In the genomic region with DNA sequence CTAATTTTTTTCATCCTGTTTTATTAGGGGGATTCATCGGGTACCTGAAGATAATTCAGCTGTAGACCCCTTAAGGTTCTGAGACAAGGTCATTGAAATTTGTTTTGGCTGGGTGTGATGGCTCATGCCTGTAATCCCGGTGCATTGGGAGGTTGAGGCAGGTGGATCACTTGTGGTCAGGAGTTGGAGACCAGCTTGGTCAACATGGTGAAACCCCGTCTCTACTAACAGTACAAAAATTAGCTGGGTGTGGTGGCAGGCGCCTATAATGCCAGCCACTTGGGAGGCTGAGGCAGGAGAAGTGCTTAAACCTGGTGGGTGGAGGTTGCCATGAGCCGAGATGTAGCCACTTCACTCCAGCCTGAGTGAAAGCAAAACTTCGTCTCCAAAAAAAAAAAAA, we compare ENCODE assay signal across 13 cellular contexts. TPM values are rescaled to one million over a fixed set of nuclear protein-coding genes. Genes with fewer than 3 reads are reported as not detected.
DNase-seq lines count a peak whose midpoint lies in the region; ATAC-seq, FAIRE-seq and TF ChIP-seq lines count a peak whose summit lies in the region.
"Had no signal": no experiment of that assay in that cellular context is flagged by ENCODE, and none has a peak within 500 bp of the region (broad histone marks: within the 10 kb centered on the region; RNA-seq: fewer than 3 reads in every experiment).

No MANE protein-coding gene starts in this region.

- TF ChIP-seq POLR2A in GM12878 (IDR thresholded peaks at IDR 0.05; ENCODE audit: low read depth, low read length) (peak; percentile 29; the same call in 1 of the 2 replicates), breast epithelium (IDR thresholded peaks at IDR 0.05) (no peak)

- intact Hi-C loops in CD4-positive, alpha-beta T cell (cut with DNase I, micrococcal nuclease): no loop called here
- intact Hi-C loops in GM12878 (cut with micrococcal nuclease; ENCODE audit: unreplicated experiment) (no loop called here), breast epithelium (cut with DNase I; ENCODE audit: low total_unique reads) (no loop called here)

- no peaks in the 10 kb centered on the region for H3K27me3 Mint-ChIP-seq in CD4-positive, alpha-beta T cell

- H3K27ac Mint-ChIP-seq in CD4-positive, alpha-beta T cell: peak overlapping the region; percentile 97

- no TSS peak for BruUV-seq in GM12878 (replicated peaks; lab: Mats Ljungman, UMichigan)

- SMC1A ChIA-PET in GM12878 (lab: Charles Lee; ENCODE audit: uncharacterized antibody, unreplicated experiment): interaction anchor here (0.6 kb wide), 1 partner anchor 177 kb away, joined by 3 read pairs; no protein-coding TSS in a partner anchor

- no peak for TF ChIP-seq CTCF in CD4-positive, alpha-beta T cell (IDR thresholded peaks at IDR 0.05)
- TF ChIP-seq CTCF in GM12878 (IDR thresholded peaks at IDR 0.05 in 2 of 3, conservative IDR thresholded peaks at IDR 0.05 in 1 of 3; ENCODE audit: control insufficient read depth in 2 of 3, extremely low read depth in 1 of 3, insufficient read depth in 1 of 3, low read depth in 3 of 3, low read length in 3 of 3) (no peak), osteoblast (IDR thresholded peaks at IDR 0.05; ENCODE audit: extremely low read depth, low read depth, low read length) (no peak), breast epithelium (IDR thresholded peaks at IDR 0.05) (no peak)

- POLR2A ChIA-PET in CD4-positive, alpha-beta T cell (lab: Charles Lee): interaction anchor here (6.1 kb wide), 1 partner anchor 7 kb away, joined by 60 read pairs; a partner anchor contains a TSS
- POLR2A ChIA-PET in GM12878 (lab: Charles Lee): no interaction called here

- H3K27me3 ChIP-seq in CD4-positive, alpha-beta T cell (ENCODE audit: control insufficient read depth, insufficient read depth, low read length): no peaks in the 10 kb centered on the region
- H3K27me3 ChIP-seq in HUES48 (ENCODE audit: control insufficient read depth, insufficient read depth, low read length) (no peaks in the 10 kb centered on the region), GM12878 (replicated peaks in 1 of 2; ENCODE audit: control insufficient read depth in 2 of 2, insufficient read depth in 2 of 2, low read length in 1 of 2) (no peaks in the 10 kb centered on the region), osteoblast (ENCODE audit: insufficient read depth, low read length) (no peaks in the 10 kb centered on the region), breast epithelium (no peaks in the 10 kb centered on the region)
- H3K27me3 ChIP-seq: gastroesophageal sphincter had no signal

- no peak for TF ChIP-seq EP300 in GM12878 (IDR thresholded peaks at IDR 0.05; ENCODE audit: borderline replicate concordance in 1 of 2, control insufficient read depth in 1 of 2, low read depth in 2 of 2, low read length in 2 of 2)

- 50% methylated on average over 5 of the region's 6 CpGs for WGBS in GM12878 (ENCODE audit: insufficient coverage, insufficient replicate concordance, low lambda C conversion rate, missing lambda C conversion rate)

- H3K4me1 ChIP-seq in HUES48 (ENCODE audit: control insufficient read depth, insufficient read depth, low read length) (no peaks in the 10 kb centered on the region), GM12878 (ENCODE audit: control insufficient read depth, insufficient read depth, low read length) (no peaks in the 10 kb centered on the region), osteoblast (ENCODE audit: insufficient read depth, low read length) (peaks cover 53% of the 10 kb centered on the region), breast epithelium (peaks cover 2 to 16% of the 10 kb centered on the region in 2 donors)

- CTCF ChIA-PET in CD4-positive, alpha-beta T cell (lab: Charles Lee): interaction anchor here (3.4 kb wide), 1 partner anchor 10 kb away, joined by 21 read pairs; no protein-coding TSS in a partner anchor
- CTCF ChIA-PET in GM12878 (lab: Yijun Ruan, JAX): interaction anchor here (1.0 kb wide), 1 partner anchor 10 kb away, joined by 4 read pairs; no protein-coding TSS in a partner anchor

- H3K36me3 Mint-ChIP-seq in CD4-positive, alpha-beta T cell (ENCODE audit: low read depth): peaks cover 99% of the 10 kb centered on the region

- peaks cover 90% of the 10 kb centered on the region for H3K4me1 Mint-ChIP-seq in CD4-positive, alpha-beta T cell (ENCODE audit: low read depth)

- H3K9ac ChIP-seq in HUES48 (ENCODE audit: low read depth, low read length): no peak overlapping the region
- no peak overlapping the region for H3K9ac ChIP-seq in GM12878 (ENCODE audit: control insufficient read depth, insufficient read depth, low read length)

- no peaks in the 10 kb centered on the region for H3K9me3 ChIP-seq in CD4-positive, alpha-beta T cell (ENCODE audit: control insufficient read depth, low read length)
- no peaks in the 10 kb centered on the region for H3K9me3 ChIP-seq in HUES48 (ENCODE audit: control insufficient read depth, insufficient read depth, low read length)
- H3K9me3 ChIP-seq in GM12878 (replicated peaks; ENCODE audit: control insufficient read depth, insufficient read depth, low read length): no peaks in the 10 kb centered on the region
- H3K9me3 ChIP-seq in osteoblast (ENCODE audit: low read depth, low read length): no peaks in the 10 kb centered on the region
- H3K9me3 ChIP-seq in breast epithelium: no peaks in the 10 kb centered on the region
- H3K9me3 ChIP-seq: gastroesophageal sphincter had no signal

- no peak for ATAC-seq in CD4-positive, alpha-beta T cell (ENCODE audit: poor library complexity)
- peak; percentile 5 for ATAC-seq in GM12878
- no peak for ATAC-seq in GM18870 (IDR thresholded peaks at IDR 0.05; ENCODE audit: unreplicated experiment)
- no peak for ATAC-seq in HG02970 (IDR thresholded peaks at IDR 0.05; ENCODE audit: low FRiP score, unreplicated experiment)
- ATAC-seq: gastroesophageal sphincter had no signal

- H2AFZ ChIP-seq in GM12878 (ENCODE audit: control insufficient read depth, low read depth, low read length) (no peak overlapping the region), osteoblast (ENCODE audit: low read length) (no peak overlapping the region)

- DNase-seq in CD4-positive, alpha-beta T cell: no peak
- DNase-seq in GM12878 (ENCODE audit: low read depth, low spot score) (no peak), osteoblast (ENCODE audit: insufficient read length, low spot score, missing footprints) (no peak), breast epithelium (ENCODE audit: low spot score in 2 of 2) (no peak)
- DNase-seq: COR-L47; NCI-H1105; NCI-H446; stimulated activated CD4-positive, alpha-beta T cell treated with anti-CD3 and anti-CD28 coated beads, Interleukin-4, amount 100 ng/mL, for 4 hours had no signal

- H4K20me1 ChIP-seq in GM12878 (ENCODE audit: control insufficient read depth, insufficient read depth) (peaks cover 3% of the 10 kb centered on the region), osteoblast (ENCODE audit: insufficient read depth, low read length) (peaks cover 85% of the 10 kb centered on the region)

- no peak overlapping the region for H3K27ac ChIP-seq in CD4-positive, alpha-beta T cell (ENCODE audit: low read depth, low read length)
- peak overlapping the region; percentile 48 for H3K27ac ChIP-seq in HUES48 (ENCODE audit: low read depth, low read length)
- H3K27ac ChIP-seq in GM12878 (ENCODE audit: control insufficient read depth, insufficient read depth): no peak overlapping the region
- H3K27ac ChIP-seq in osteoblast (ENCODE audit: low read depth, low read length): peak overlapping the region; percentile 55
- H3K27ac ChIP-seq in breast epithelium: no peak overlapping the region

- H3K79me2 ChIP-seq in GM12878 (ENCODE audit: control insufficient read depth, insufficient read depth, low read length) (peaks cover 48% of the 10 kb centered on the region), osteoblast (ENCODE audit: insufficient read depth, low read length) (peaks cover 63% of the 10 kb centered on the region)

- H3K36me3 ChIP-seq in HUES48 (ENCODE audit: control insufficient read depth, insufficient read depth, low read length) (peaks cover 97% of the 10 kb centered on the region), GM12878 (ENCODE audit: control insufficient read depth in 2 of 2, insufficient read depth in 2 of 2, low read length in 1 of 2) (peaks cover 16 to 61% of the 10 kb centered on the region in 2 experiments), osteoblast (ENCODE audit: insufficient read depth, low read length) (peaks cover 94% of the 10 kb centered on the region), breast epithelium (peaks cover 13% of the 10 kb centered on the region)

- RAD21 ChIA-PET in GM12878 (lab: Charles Lee; ENCODE audit: unreplicated experiment): interaction anchor here (2.1 kb wide), 1 partner anchor 10 kb away, joined by 9 read pairs; no protein-coding TSS in a partner anchor

- no peak overlapping the region for H3K4me3 ChIP-seq in HUES48 (ENCODE audit: low read depth, low read length)
- H3K4me3 ChIP-seq in GM12878: no peak overlapping the region
- no peak overlapping the region for H3K4me3 ChIP-seq in osteoblast (ENCODE audit: insufficient read depth, low read length)
- no peak overlapping the region for H3K4me3 ChIP-seq in breast epithelium
- H3K4me3 ChIP-seq: gastroesophageal sphincter had no signal

- no peak for TF ChIP-seq RAD21 in GM12878 (IDR thresholded peaks at IDR 0.05; ENCODE audit: insufficient read depth, low read depth, low read length)

- H3K4me3 Mint-ChIP-seq in CD4-positive, alpha-beta T cell: peak overlapping the region; percentile 25

- no peak overlapping the region for H3K4me2 ChIP-seq in GM12878 (ENCODE audit: control insufficient read depth, insufficient read depth)
- no peak overlapping the region for H3K4me2 ChIP-seq in osteoblast (ENCODE audit: insufficient read depth, low read length)

- in situ Hi-C loops in GM12878 (cut with MboI): no loop called here

- no peak for FAIRE-seq in GM12878 (lab: Jason Lieb, UNC)
- FAIRE-seq: islet of Langerhans had no signal

- no peaks in the 10 kb centered on the region for H3K9me3 Mint-ChIP-seq in CD4-positive, alpha-beta T cell

RNA-seq across cellular contexts. Expression of a gene that starts 10.9 kb away (rescaled TPM):
- 100 to 1,000 TPM; 550 to 556 TPM for total RNA-seq in CD4-positive, alpha-beta T cell
- 206 and 241 TPM in 2 replicates for total RNA-seq in GM12878 (2013; cell fraction: nucleolus; rRNA removed)
- total RNA-seq in GM12878 (2014; rRNA removed) (195 and 229 TPM in 2 replicates), GM12878 (2014; rRNA removed; fragmentation: Illumina TruSeq; extraction: Trizol) (240 and 256 TPM in 2 replicates), GM12878 (2021) (456 and 467 TPM in 2 replicates), osteoblast (236 and 289 TPM in 2 replicates), breast epithelium (100 to 1,000 TPM; 163 to 425 (median 276) TPM)
- polyA plus RNA-seq in GM12878 (2011; ENCODE audit: low read depth): 111 TPM
- polyA plus RNA-seq in GM12878 (2011; rRNA removed) (499 and 606 TPM in 2 replicates), GM12878 (2014; fragmentation: Illumina TruSeq; extraction: Trizol) (314 and 338 TPM in 2 replicates), GM12878 (2014; fragmentation: Nextera tagmentation; extraction: Ambion mirVana) (1,000 to 10,000 TPM in 1 of 2 experiments, 100 to 1,000 TPM in 1; 971 to 1,377 TPM), GM12878 (2014; rRNA removed) (482 and 486 TPM in 2 replicates), GM12878 (2016; fragmentation: Nextera tagmentation; extraction: Ambion mirVana) (100 to 1,000 TPM; 569 to 577 TPM)
- 365 and 371 TPM in 2 replicates for polyA plus RNA-seq in GM12878 (2011; cell fraction: cytosol; rRNA removed)
- 363 and 479 TPM in 2 replicates for polyA plus RNA-seq in GM12878 (2011; cell fraction: nucleus; rRNA removed)
- 225 and 308 TPM in 2 replicates for polyA plus RNA-seq in GM12878 (2012)
- polyA minus RNA-seq in GM12878 (2011; rRNA and poly(A)+ RNA removed): 211 and 244 TPM in 2 replicates
- 69.4 and 86.1 TPM in 2 replicates for polyA minus RNA-seq in GM12878 (2011; cell fraction: cytosol; rRNA and poly(A)+ RNA removed)
- polyA minus RNA-seq in GM12878 (2011; cell fraction: nucleus; rRNA and poly(A)+ RNA removed): 133 and 210 TPM in 2 replicates

RNA-seq across cellular contexts. Expression of a gene that starts 57.8 kb away (rescaled TPM):
- 10 to 100 TPM; 47.0 to 48.4 TPM for total RNA-seq in CD4-positive, alpha-beta T cell
- total RNA-seq in GM12878 (2013; cell fraction: nucleolus; rRNA removed): 26.5 and 28.5 TPM in 2 replicates
- total RNA-seq in GM12878 (2014; rRNA removed) (9.4 and 10.5 TPM in 2 replicates), GM12878 (2014; rRNA removed; fragmentation: Illumina TruSeq; extraction: Trizol) (13.6 and 13.7 TPM in 2 replicates), GM12878 (2021) (13.1 and 15.4 TPM in 2 replicates), osteoblast (41.5 and 48.1 TPM in 2 replicates), breast epithelium (10 to 100 TPM; 27.5 to 39.4 (median 31.4) TPM)
- polyA plus RNA-seq in GM12878 (2011; ENCODE audit: low read depth): 10.0 TPM
- polyA plus RNA-seq in GM12878 (2011; rRNA removed) (13.5 and 17.0 TPM in 2 replicates), GM12878 (2014; fragmentation: Illumina TruSeq; extraction: Trizol) (18.7 and 22.1 TPM in 2 replicates), GM12878 (2014; fragmentation: Nextera tagmentation; extraction: Ambion mirVana) (1 to 10 TPM; 4.1 to 6.6 TPM), GM12878 (2014; rRNA removed) (11.2 and 11.8 TPM in 2 replicates), GM12878 (2016; fragmentation: Nextera tagmentation; extraction: Ambion mirVana) (10 to 100 TPM; 17.1 to 17.5 TPM)
- polyA plus RNA-seq in GM12878 (2011; cell fraction: cytosol; rRNA removed): 7.0 and 10.3 TPM in 2 replicates
- polyA plus RNA-seq in GM12878 (2011; cell fraction: nucleus; rRNA removed): 18.9 and 19.3 TPM in 2 replicates
- 10.1 and 13.7 TPM in 2 replicates for polyA plus RNA-seq in GM12878 (2012)
- 6.7 and 7.2 TPM in 2 replicates for polyA minus RNA-seq in GM12878 (2011; rRNA and poly(A)+ RNA removed)
- polyA minus RNA-seq in GM12878 (2011; cell fraction: cytosol; rRNA and poly(A)+ RNA removed): 3.7 and 5.0 TPM in 2 replicates
- 5.0 and 7.3 TPM in 2 replicates for polyA minus RNA-seq in GM12878 (2011; cell fraction: nucleus; rRNA and poly(A)+ RNA removed)

Comparison
In these comparisons a context has a peak if more than half of its experiments do, and no peak if none do; other contexts are left out.
1. H3K27ac ChIP-seq: peak in HUES48 (single experiment) and osteoblast (single experiment); none in CD4-positive, alpha-beta T cell (single experiment), GM12878 (single experiment) and breast epithelium (0 of 2).